In the genomic region with DNA sequence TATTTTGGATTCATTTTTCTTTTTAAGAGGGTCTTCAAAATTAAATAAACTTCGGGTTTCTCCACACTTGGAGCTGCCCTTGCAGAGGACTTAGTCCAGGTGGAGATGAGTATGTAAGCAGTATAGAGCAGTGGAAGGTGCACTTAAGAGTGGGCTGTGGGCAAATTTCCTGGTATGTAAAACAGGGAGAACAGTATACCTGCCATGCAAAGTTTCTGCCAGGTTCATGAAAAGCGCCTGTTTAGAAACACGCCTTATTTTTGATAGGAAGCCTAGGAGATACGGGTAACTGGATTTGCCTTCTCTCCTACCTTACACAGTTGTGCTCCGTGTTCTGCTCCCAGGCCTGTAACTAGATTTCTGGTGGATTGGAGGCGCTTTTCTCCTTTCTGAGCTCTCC, we compare ENCODE assay signal across 8 cellular contexts. TPM values are rescaled to one million over a fixed set of nuclear protein-coding genes. Genes with fewer than 3 reads are reported as not detected.
DNase-seq lines count a peak whose midpoint lies in the region; ATAC-seq and TF ChIP-seq lines count a peak whose summit lies in the region.

No MANE protein-coding gene starts in this region.

- H3K27me3 ChIP-seq in ACC112 (ENCODE audit: insufficient read depth, low read length) (no peaks in the 10 kb centered on the region), HUES6 (ENCODE audit: control insufficient read depth, insufficient read depth, low read length) (no peaks in the 10 kb centered on the region), breast epithelium (no peaks in the 10 kb centered on the region)

- peak overlapping the region; percentile 91 for H3K4me3 ChIP-seq in ACC112 (ENCODE audit: low read depth, low read length)
- H3K4me3 ChIP-seq in HUES6 (ENCODE audit: low read depth, low read length) = peak overlapping the region; percentile 96
- peak overlapping the region; percentile 70 to 88 (median 72) for H3K4me3 ChIP-seq in breast epithelium
- H3K4me3 ChIP-seq in mucosa of descending colon = peak overlapping the region; percentile 70

- H2AFZ ChIP-seq in ACC112 (ENCODE audit: low read length, unreplicated experiment) = no peak overlapping the region

- H3K36me3 ChIP-seq in ACC112 (ENCODE audit: insufficient read depth, low read length) = peaks cover 27% of the 10 kb centered on the region
- H3K36me3 ChIP-seq in HUES6 (ENCODE audit: control insufficient read depth, insufficient read depth, low read length) = peaks cover 27% of the 10 kb centered on the region
- H3K36me3 ChIP-seq in breast epithelium = peaks cover 6% of the 10 kb centered on the region
- H3K36me3 ChIP-seq in mucosa of descending colon (ENCODE audit: low read depth) = no peaks in the 10 kb centered on the region

- DNase-seq in breast epithelium (ENCODE audit: low spot score in 2 of 2) = no peak
- peak in 1 of 3 donors; percentile 12 for DNase-seq in mucosa of descending colon
- DNase-seq in NCI-H1417 treated with DMSO at 0.1 percent for 48 hours (lab: John Stamatoyannopoulos, UW) = no peak
- no peak for DNase-seq in HuH-7.5 (ENCODE audit: low spot score)
- no peak for DNase-seq in cortex of kidney (lab: John Stamatoyannopoulos, UW)

- H3K9me3 ChIP-seq in HUES6 (ENCODE audit: control insufficient read depth, insufficient read depth, low read depth, low read length) = no peaks in the 10 kb centered on the region
- H3K9me3 ChIP-seq in breast epithelium = no peaks in the 10 kb centered on the region
- no peaks in the 10 kb centered on the region for H3K9me3 ChIP-seq in mucosa of descending colon

- ATAC-seq in mucosa of descending colon (peak; percentile 0), GM21723 (IDR thresholded peaks at IDR 0.05; ENCODE audit: unreplicated experiment) (no peak)

- TF ChIP-seq POLR2A in breast epithelium (IDR thresholded peaks at IDR 0.05) = no peak

- H3K79me2 ChIP-seq in ACC112 (ENCODE audit: control insufficient read depth, insufficient read depth, low read length, unreplicated experiment) = peaks cover 34% of the 10 kb centered on the region

- TF ChIP-seq CTCF in breast epithelium (IDR thresholded peaks at IDR 0.05) (no peak), mucosa of descending colon (IDR thresholded peaks at IDR 0.05) (no peak)

- H3K27ac ChIP-seq in ACC112 (ENCODE audit: low read depth, low read length) = no peak overlapping the region
- peak overlapping the region; percentile 63; the same call in 1 of the 2 replicates for H3K27ac ChIP-seq in HUES6 (ENCODE audit: low read depth, low read length)
- no peak overlapping the region for H3K27ac ChIP-seq in breast epithelium

- intact Hi-C loops in breast epithelium (cut with DNase I; ENCODE audit: low total_unique reads) = no loop called here
- intact Hi-C loops in mucosa of descending colon (cut with DNase I, micrococcal nuclease) = loop anchor here in 1 of 2 donors (5.0 kb wide), 1 partner anchor 124 kb away; no protein-coding TSS in a partner anchor

- peak overlapping the region; percentile 90 for H3K9ac ChIP-seq in HUES6 (ENCODE audit: low read length)

- H3K4me1 ChIP-seq in ACC112 (ENCODE audit: control insufficient read depth, insufficient read depth, low read length, unreplicated experiment) (peaks cover 15% of the 10 kb centered on the region), HUES6 (ENCODE audit: control insufficient read depth, insufficient read depth, low read length) (peaks cover 26% of the 10 kb centered on the region), breast epithelium (peaks cover 0 to 9% of the 10 kb centered on the region in 2 donors), mucosa of descending colon (ENCODE audit: low read depth) (peaks cover 14% of the 10 kb centered on the region)

RNA-seq across cellular contexts. Expression of gene KDM4A, which starts 1.2 kb away (rescaled TPM):
- total RNA-seq in breast epithelium (10 to 100 TPM; 28.6 to 46.1 (median 35.1) TPM), mucosa of descending colon (10 to 100 TPM; 48.0 to 70.8 (median 54.9) TPM)

RNA-seq across cellular contexts. Expression of gene ST3GAL3, which starts 56.1 kb away (rescaled TPM):
- total RNA-seq in breast epithelium = 10 to 100 TPM; 14.0 to 23.0 (median 19.7) TPM
- total RNA-seq in mucosa of descending colon = 10 to 100 TPM in 2 of 3 donors, 1 to 10 TPM in 1; 9.5 to 26.3 (median 18.2) TPM
